8 cellular contexts compared by ENCODE assay signal in the genomic region with DNA sequence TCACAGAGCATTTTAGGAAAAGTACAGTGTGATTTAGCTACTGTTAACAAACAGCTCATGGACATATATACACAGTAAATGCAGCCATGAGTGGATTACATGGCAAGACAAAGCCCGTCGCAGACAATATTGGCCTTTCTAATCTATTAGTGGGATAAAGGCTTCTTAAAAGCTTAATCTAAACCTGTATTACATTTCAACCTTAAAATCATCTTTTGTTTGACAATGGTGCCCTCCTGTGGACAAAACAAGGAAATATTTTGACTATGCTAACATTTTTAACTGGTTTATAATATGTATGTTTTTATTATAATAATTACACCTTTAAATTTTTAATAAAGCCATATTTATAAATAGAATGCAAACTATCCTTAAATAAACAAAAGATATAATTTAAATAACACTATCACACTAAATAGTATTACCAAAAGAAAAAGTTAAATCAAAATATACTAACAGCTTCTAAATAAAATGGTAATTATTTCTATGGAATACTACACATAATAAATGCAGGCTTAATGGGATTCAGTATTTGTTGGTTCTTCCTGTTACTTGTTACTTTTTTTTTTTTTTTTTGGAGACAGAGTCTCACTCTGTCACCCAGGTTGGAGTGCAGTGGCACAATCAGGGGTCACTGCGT. TPM values are rescaled to one million over a fixed set of nuclear protein-coding genes. Genes with fewer than 3 reads are reported as not detected.
DNase-seq lines count a peak whose midpoint lies in the region; ATAC-seq and TF ChIP-seq lines count a peak whose summit lies in the region.

No MANE protein-coding gene starts in this region.

- H3K27me3 Mint-ChIP-seq in activated naive CD4-positive, alpha-beta T cell treated with anti-CD3 and anti-CD28 coated beads, Interleukin-2, amount 10 ng/mL, durations not matched to agents 7 days and 5 days: peaks cover 5% of the 10 kb centered on the region
- H3K27me3 Mint-ChIP-seq in stimulated activated naive CD8-positive, alpha-beta T cell treated with anti-CD3 and anti-CD28 coated beads, Interleukin-15, amount 100 ng/mL, for 72 hours: peaks cover 16% of the 10 kb centered on the region

- TF ChIP-seq EP300 in suprapubic skin (IDR thresholded peaks at IDR 0.05): no peak

- no peak overlapping the region for H3K27ac Mint-ChIP-seq in activated naive CD4-positive, alpha-beta T cell treated with anti-CD3 and anti-CD28 coated beads, Interleukin-2, amount 10 ng/mL, durations not matched to agents 7 days and 5 days
- no peak overlapping the region for H3K27ac Mint-ChIP-seq in stimulated activated naive CD8-positive, alpha-beta T cell treated with anti-CD3 and anti-CD28 coated beads, Interleukin-15, amount 100 ng/mL, for 72 hours

- DNase-seq in AG20443 (ENCODE audit: low spot score) (peak; percentile 17), GM20000 (ENCODE audit: low spot score) (peak; percentile 16), RPMI8226 (peak; percentile 33), fibroblast of the conjunctiva (ENCODE audit: low read depth) (peak; percentile 18), suprapubic skin (ENCODE audit: low spot score in 2 of 2) (no peak)
- DNase-seq in activated CD8-positive, alpha-beta memory T cell treated with anti-CD3 and anti-CD28 coated beads for 24 hours: no peak
- DNase-seq in activated naive CD4-positive, alpha-beta T cell treated with anti-CD3 and anti-CD28 coated beads, Interleukin-2, amount 10 ng/mL, durations not matched to agents 7 days and 5 days: no peak
- no peak for DNase-seq in stimulated activated naive CD8-positive, alpha-beta T cell treated with anti-CD3 and anti-CD28 coated beads, Interleukin-15, amount 100 ng/mL, for 72 hours

- H3K9me3 Mint-ChIP-seq in activated naive CD4-positive, alpha-beta T cell treated with anti-CD3 and anti-CD28 coated beads, Interleukin-2, amount 10 ng/mL, durations not matched to agents 7 days and 5 days: no peaks in the 10 kb centered on the region
- H3K9me3 Mint-ChIP-seq in stimulated activated naive CD8-positive, alpha-beta T cell treated with anti-CD3 and anti-CD28 coated beads, Interleukin-15, amount 100 ng/mL, for 72 hours: no peaks in the 10 kb centered on the region

- no peaks in the 10 kb centered on the region for H3K4me1 ChIP-seq in suprapubic skin

- no peaks in the 10 kb centered on the region for H3K27me3 ChIP-seq in suprapubic skin

- no peak for ATAC-seq in stimulated activated naive CD8-positive, alpha-beta T cell treated with anti-CD3 and anti-CD28 coated beads, Interleukin-15, amount 100 ng/mL, for 72 hours

- H3K4me3 ChIP-seq in suprapubic skin: no peak overlapping the region

- TF ChIP-seq CTCF in GM20000 (IDR thresholded peaks at IDR 0.05; ENCODE audit: extremely low read depth, missing control alignments) (no peak), suprapubic skin (IDR thresholded peaks at IDR 0.05) (peak; percentile 1 to 21)

- no peaks in the 10 kb centered on the region for H3K36me3 ChIP-seq in suprapubic skin

- 48% methylated on average over 3 of the region's 3 CpGs for WGBS in suprapubic skin

- CTCF ChIA-PET in activated naive CD4-positive, alpha-beta T cell treated with anti-CD3 and anti-CD28 coated beads, Interleukin-2, amount 10 ng/mL, durations not matched to agents 7 days and 5 days (lab: Charles Lee): interaction anchor here (0.6 to 1.5 kb wide), 12 partner anchors 10 to 1955 kb away, joined by 3 to 9 read pairs (median 4); no protein-coding TSS in a partner anchor

- H3K4me1 Mint-ChIP-seq in activated naive CD4-positive, alpha-beta T cell treated with anti-CD3 and anti-CD28 coated beads, Interleukin-2, amount 10 ng/mL, durations not matched to agents 7 days and 5 days: peaks cover 2% of the 10 kb centered on the region
- no peaks in the 10 kb centered on the region for H3K4me1 Mint-ChIP-seq in stimulated activated naive CD8-positive, alpha-beta T cell treated with anti-CD3 and anti-CD28 coated beads, Interleukin-15, amount 100 ng/mL, for 72 hours

- H3K9me3 ChIP-seq in suprapubic skin: no peaks in the 10 kb centered on the region

- no peak overlapping the region for H3K27ac ChIP-seq in suprapubic skin

- no peak overlapping the region for H3K4me3 Mint-ChIP-seq in activated naive CD4-positive, alpha-beta T cell treated with anti-CD3 and anti-CD28 coated beads, Interleukin-2, amount 10 ng/mL, durations not matched to agents 7 days and 5 days
- no peak overlapping the region for H3K4me3 Mint-ChIP-seq in stimulated activated naive CD8-positive, alpha-beta T cell treated with anti-CD3 and anti-CD28 coated beads, Interleukin-15, amount 100 ng/mL, for 72 hours

- no peaks in the 10 kb centered on the region for H3K36me3 Mint-ChIP-seq in activated naive CD4-positive, alpha-beta T cell treated with anti-CD3 and anti-CD28 coated beads, Interleukin-2, amount 10 ng/mL, durations not matched to agents 7 days and 5 days

- no peak for TF ChIP-seq POLR2A in suprapubic skin (IDR thresholded peaks at IDR 0.05)

RNA-seq across cellular contexts. Expression of gene TAFA4, which starts 38.6 kb away (rescaled TPM):
- not detected for total RNA-seq in suprapubic skin

Comparison
In these comparisons a context has a peak if more than half of its experiments do, and no peak if none do; other contexts are left out.
1. DNase-seq: peak in AG20443 (single experiment), GM20000 (single experiment), RPMI8226 (single experiment) and fibroblast of the conjunctiva (single experiment); none in suprapubic skin (0 of 2), activated CD8-positive, alpha-beta memory T cell treated with anti-CD3 and anti-CD28 coated beads for 24 hours (single experiment), activated naive CD4-positive, alpha-beta T cell treated with anti-CD3 and anti-CD28 coated beads, Interleukin-2, amount 10 ng/mL, durations not matched to agents 7 days and 5 days (single experiment) and stimulated activated naive CD8-positive, alpha-beta T cell treated with anti-CD3 and anti-CD28 coated beads, Interleukin-15, amount 100 ng/mL, for 72 hours (0 of 2).